Comparison of ENCODE assay signal across 19 cellular contexts in the genomic region with DNA sequence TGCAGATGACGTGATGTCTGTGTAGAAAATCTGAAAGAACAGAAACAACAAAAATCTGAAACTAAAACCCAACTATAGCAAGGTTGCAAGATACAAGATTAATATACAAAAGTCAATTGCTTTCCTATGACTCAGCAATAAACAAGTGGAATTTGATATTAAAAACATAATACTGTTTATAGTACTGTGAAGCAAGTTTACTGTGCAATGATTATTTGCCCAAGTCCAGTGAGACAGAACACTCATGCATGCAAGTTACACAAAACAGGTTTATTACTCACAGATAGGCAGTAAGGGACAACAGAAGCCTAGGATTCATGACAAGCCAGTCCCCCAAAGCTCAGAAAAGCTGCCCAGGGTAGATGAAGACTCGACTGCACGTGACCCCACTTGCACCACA.
DNase-seq lines count a peak whose midpoint lies in the region; ATAC-seq, FAIRE-seq and TF ChIP-seq lines count a peak whose summit lies in the region.
"Had no signal": no experiment of that assay in that cellular context is flagged by ENCODE, and none has a peak within 500 bp of the region (broad histone marks: within the 10 kb centered on the region; RNA-seq: fewer than 3 reads in every experiment).

No MANE protein-coding gene starts in this region.

- TF ChIP-seq RAD21 in IMR-90 (IDR thresholded peaks at IDR 0.05; ENCODE audit: low read length) = no peak
- no peak for TF ChIP-seq RAD21 in H1 (IDR thresholded peaks at IDR 0.05 in 1 of 2, conservative IDR thresholded peaks at IDR 0.05 in 1 of 2; ENCODE audit: low read depth in 2 of 2, low read length in 2 of 2)

- no peak overlapping the region for H2AFZ ChIP-seq in IMR-90 (replicated peaks; ENCODE audit: low read length, poor library complexity)
- H2AFZ ChIP-seq in H1 (ENCODE audit: low read length) = no peak overlapping the region
- H2AFZ ChIP-seq in mesenchymal stem cell (ENCODE audit: low read depth, low read length) = no peak overlapping the region

- H2BK15ac ChIP-seq in IMR-90 (ENCODE audit: low read depth, low read length) (peak overlapping the region; percentile 85; the same call in 2 of the 3 replicates), H1 (ENCODE audit: low read length) (no peak overlapping the region), mesenchymal stem cell (ENCODE audit: low read depth, poor library complexity, severe bottlenecking) (no peak overlapping the region)

- WGBS in IMR-90 (ENCODE audit: extremely low coverage in 2 of 2, insufficient read length in 1 of 2), 2 experiments = no CpG with 5 or more reads among the region's 3 CpGs
- 83% methylated on average over 3 of the region's 3 CpGs; no CpG with 5 or more reads in 1 of the 2 experiments for WGBS in H1 (ENCODE audit: extremely low coverage in 1 of 2, insufficient coverage in 1 of 2, insufficient read length in 1 of 2, insufficient replicate concordance in 2 of 2, low coverage in 1 of 2, low lambda C conversion rate in 2 of 2, missing lambda C conversion rate in 1 of 2), 2 experiments
- WGBS in mesenchymal stem cell = 69% methylated on average over 2 of the region's 3 CpGs

- H3K23me2 ChIP-seq in H1 (ENCODE audit: low read depth, low read length) = no peaks in the 10 kb centered on the region

- no peak for TF ChIP-seq POLR2A in IMR-90 (IDR thresholded peaks at IDR 0.05; ENCODE audit: low read depth, low read length)
- TF ChIP-seq POLR2A in H1 (IDR thresholded peaks at IDR 0.05; ENCODE audit: control extremely low read depth in 1 of 2, low read depth in 2 of 2, low read length in 2 of 2) = no peak

- peak overlapping the region; percentile 88 for H2BK20ac ChIP-seq in IMR-90 (ENCODE audit: low read depth, low read length)
- H2BK20ac ChIP-seq in H1 (ENCODE audit: low read length) = no peak overlapping the region

- dilution Hi-C loops in IMR-90 (cut with HindIII; ENCODE audit: low sequenced_read_pairs, unreplicated experiment) = no loop called here

- H3K27me3 ChIP-seq in IMR-90 (ENCODE audit: control insufficient read depth, insufficient read depth, low read length) (no peaks in the 10 kb centered on the region), H1 (replicated peaks in 1 of 4; ENCODE audit: control insufficient read depth in 3 of 4, extremely low read depth in 1 of 4, insufficient read depth in 3 of 4, low read length in 3 of 4) (no peaks in the 10 kb centered on the region), mesenchymal stem cell (ENCODE audit: control insufficient read depth in 1 of 2, insufficient read depth in 1 of 2, low read length in 2 of 2) (peaks cover 10 to 35% of the 10 kb centered on the region in 2 experiments)
- H3K27me3 ChIP-seq: MG63 had no signal

- DNase-seq in IMR-90 (peak; percentile 81), H1 (ENCODE audit: low read depth in 1 of 2, low spot score in 2 of 2) (no peak), mesenchymal stem cell (peak; percentile 41), medulla oblongata (ENCODE audit: extremely low spot score) (no peak)
- DNase-seq in activated CD4-positive, alpha-beta T cell treated with anti-CD3 and anti-CD28 coated beads, Interleukin-2, amount 50 U/mL, for 1 hour = no peak
- DNase-seq in activated T-cell treated with anti-CD3 and anti-CD28 coated beads, Interleukin-2, amount 50 U/mL, for 1 hour = no peak
- DNase-seq: C1 segment of cervical spinal cord, DMS153, KG1, MG63, NCI-H1105, NCI-H1694 treated with DMSO at 0.1 percent for 48 hours, NCI-H82, SHP77 treated with DMSO at 0.1 percent for 48 hours had no signal

- peak overlapping the region; percentile 93 for H3K23ac ChIP-seq in IMR-90 (ENCODE audit: low read depth, low read length)
- H3K23ac ChIP-seq in H1 (ENCODE audit: insufficient read length) = no peak overlapping the region
- H3K23ac ChIP-seq in mesenchymal stem cell (ENCODE audit: low read length in 2 of 2) = no peak overlapping the region

- H3K9me3 ChIP-seq in IMR-90 (ENCODE audit: control insufficient read depth, insufficient read depth, low read length) (no peaks in the 10 kb centered on the region), H1 (ENCODE audit: insufficient read depth in 2 of 2, low read depth in 1 of 2, low read length in 1 of 2) (no peaks in the 10 kb centered on the region), mesenchymal stem cell (ENCODE audit: control insufficient read depth, low read length) (peaks cover 4% of the 10 kb centered on the region)

- no peak overlapping the region for H3K4me3 ChIP-seq in IMR-90 (ENCODE audit: insufficient read depth, low read depth, low read length)
- H3K4me3 ChIP-seq in H1 (ENCODE audit: extremely low read depth in 1 of 4, insufficient read depth in 2 of 4, low read depth in 3 of 4, low read length in 4 of 4) = no peak overlapping the region
- H3K4me3 ChIP-seq in mesenchymal stem cell (ENCODE audit: insufficient read depth in 1 of 2, low read depth in 1 of 2, low read length in 2 of 2) = no peak overlapping the region
- H3K4me3 ChIP-seq: GM12878, MG63 had no signal

- peak overlapping the region; percentile 1 for H2AK9ac ChIP-seq in IMR-90 (replicated peaks; ENCODE audit: low read depth, low read length, poor library complexity)

- peak overlapping the region; percentile 66; the same call in 1 of the 2 replicates for H3K56ac ChIP-seq in IMR-90 (ENCODE audit: extremely low read depth, insufficient read depth, low read length)
- H3K56ac ChIP-seq in H1 (replicated peaks; ENCODE audit: insufficient read length, low read depth, low read length) = no peak overlapping the region

- H3K79me1 ChIP-seq in IMR-90 (ENCODE audit: low read depth in 1 of 2, low read length in 2 of 2) (no peaks in the 10 kb centered on the region), H1 (ENCODE audit: low read depth, low read length) (no peaks in the 10 kb centered on the region), mesenchymal stem cell (replicated peaks; ENCODE audit: low read length, poor library complexity, severe bottlenecking) (no peaks in the 10 kb centered on the region)

- H3K9ac ChIP-seq in IMR-90 (ENCODE audit: low read depth, low read length) = peak overlapping the region; percentile 64
- H3K9ac ChIP-seq in H1 (replicated peaks in 1 of 4; ENCODE audit: extremely low read depth in 1 of 4, low read depth in 3 of 4, low read length in 3 of 4) = no peak overlapping the region
- H3K9ac ChIP-seq in mesenchymal stem cell (ENCODE audit: low read length) = no peak overlapping the region

- H3K27ac ChIP-seq in IMR-90 (ENCODE audit: insufficient read depth, low read length) (peak overlapping the region; percentile 99), H1 (ENCODE audit: low read depth, low read length) (no peak overlapping the region), mesenchymal stem cell (ENCODE audit: low read length, poor library complexity, severe bottlenecking) (no peak overlapping the region)

- no peak for FAIRE-seq in H1 (lab: Jason Lieb, UNC)
- FAIRE-seq: GM12878, GM18507, HTR-8/SVneo had no signal

- H3K4ac ChIP-seq in IMR-90 (ENCODE audit: low read depth, low read length) (peak overlapping the region; percentile 96), H1 (replicated peaks; ENCODE audit: insufficient read length, low read depth, low read length) (no peak overlapping the region), mesenchymal stem cell (ENCODE audit: low read depth in 1 of 2, low read length in 2 of 2) (no peak overlapping the region)

- H2BK12ac ChIP-seq in H1 (ENCODE audit: low read depth, low read length) = no peak overlapping the region
- H2BK12ac ChIP-seq in mesenchymal stem cell (ENCODE audit: low read length in 2 of 2) = peak overlapping the region in 1 of 2 experiments; percentile 94

- H3K18ac ChIP-seq in IMR-90 (ENCODE audit: low read depth, low read length) (peak overlapping the region; percentile 75), H1 (ENCODE audit: extremely low read depth, low read length) (no peak overlapping the region), mesenchymal stem cell (ENCODE audit: low read depth in 1 of 2, low read length in 2 of 2) (peak overlapping the region in 1 of 2 experiments; percentile 67)

- no peaks in the 10 kb centered on the region for H3K79me2 ChIP-seq in H1 (ENCODE audit: control insufficient read depth in 1 of 2, insufficient read depth in 2 of 2, low read length in 2 of 2)

- no TSS peak for BruUV-seq in IMR-90 (replicated peaks; lab: Mats Ljungman, UMichigan)

- H2BK120ac ChIP-seq in IMR-90 (ENCODE audit: low read depth, low read length) (peak overlapping the region; percentile 87), H1 (replicated peaks; ENCODE audit: low read depth, low read length) (no peak overlapping the region), mesenchymal stem cell (ENCODE audit: low read depth, low read length) (peak overlapping the region; percentile 95)

- peaks cover 3% of the 10 kb centered on the region; the same call in 1 of the 2 replicates for H3K9me1 ChIP-seq in IMR-90 (ENCODE audit: insufficient read depth, low read length)

- H3K4me2 ChIP-seq in IMR-90 (ENCODE audit: low read depth, low read length) = peak overlapping the region; percentile 65
- H3K4me2 ChIP-seq in H1 (ENCODE audit: insufficient read depth in 1 of 2, low read depth in 2 of 2, low read length in 2 of 2) = no peak overlapping the region
- no peak overlapping the region for H3K4me2 ChIP-seq in mesenchymal stem cell (ENCODE audit: low read length, poor library complexity, severe bottlenecking)

- POLR2A ChIA-PET in IMR-90 (lab: Charles Lee; ENCODE audit: unreplicated experiment) = no interaction called here
- POLR2A ChIA-PET in H1 (lab: Charles Lee; ENCODE audit: partially characterized antibody) = no interaction called here

- peak overlapping the region; percentile 89 for H2BK5ac ChIP-seq in IMR-90 (ENCODE audit: low read depth, low read length, poor library complexity, severe bottlenecking)
- no peak overlapping the region for H2BK5ac ChIP-seq in H1 (ENCODE audit: low read depth, low read length)
- H2BK5ac ChIP-seq in mesenchymal stem cell (ENCODE audit: low read depth, low read length, poor library complexity, severe bottlenecking) = no peak overlapping the region

- H2AK5ac ChIP-seq in IMR-90 (ENCODE audit: low read depth, low read length) (peak overlapping the region; percentile 92), H1 (ENCODE audit: low read depth, low read length) (no peak overlapping the region), mesenchymal stem cell (ENCODE audit: low read length, severe bottlenecking) (no peak overlapping the region)

- TF ChIP-seq CTCF in IMR-90 (conservative IDR thresholded peaks at IDR 0.05; ENCODE audit: low read depth, low read length) (no peak), H1 (IDR thresholded peaks at IDR 0.05; ENCODE audit: control extremely low read depth in 1 of 3, insufficient read depth in 1 of 3, low read depth in 1 of 3, low read length in 3 of 3) (no peak)

- CTCF ChIA-PET in IMR-90 (lab: Yijun Ruan, JAX) (no interaction called here), H1 (lab: Charles Lee; ENCODE audit: partially characterized antibody) (interaction anchor here (1.4 to 6.2 kb wide), 2 partner anchors 10 to 19 kb away, joined by 5 to 42 read pairs; no protein-coding TSS in a partner anchor)

- peak; percentile 62 for ATAC-seq in IMR-90 (ENCODE audit: low read depth)
- no peak for ATAC-seq in esophagus mucosa
- ATAC-seq: GM12878, HCT116 had no signal

- intact Hi-C loops in IMR-90 (cut with micrococcal nuclease) = loop anchor here (5.0 kb wide), 1 partner anchor 246 kb away; no protein-coding TSS in a partner anchor

- peak overlapping the region; percentile 64 to 70; a peak in 3 of 4 replicates for H4K8ac ChIP-seq in IMR-90 (ENCODE audit: low read depth in 2 of 2, low read length in 2 of 2)
- no peak overlapping the region for H4K8ac ChIP-seq in H1 (ENCODE audit: extremely low read depth, insufficient read depth, low read length)
- no peak overlapping the region for H4K8ac ChIP-seq in mesenchymal stem cell (ENCODE audit: low read length)

- TF ChIP-seq EP300 in H1 (IDR thresholded peaks at IDR 0.05; ENCODE audit: borderline replicate concordance in 1 of 2, low read depth in 2 of 2, low read length in 2 of 2) = no peak

- H3K14ac ChIP-seq in IMR-90 (replicated peaks; ENCODE audit: low read depth, low read length) (peak overlapping the region; percentile 70), H1 (ENCODE audit: insufficient read length) (no peak overlapping the region), mesenchymal stem cell (ENCODE audit: low read length in 2 of 2) (no peak overlapping the region)

- H3K4me1 ChIP-seq in IMR-90 (ENCODE audit: control insufficient read depth, insufficient read depth, low read length) (peaks cover 27% of the 10 kb centered on the region), H1 (replicated peaks in 1 of 4; ENCODE audit: control insufficient read depth in 3 of 4, insufficient read depth in 4 of 4, low read length in 3 of 4) (peaks cover 2 to 12% (median 4%) of the 10 kb centered on the region in 4 experiments; a peak in 6 of 7 replicates), mesenchymal stem cell (ENCODE audit: control insufficient read depth, insufficient read depth, low read depth, low read length) (no peaks in the 10 kb centered on the region)

- H4K91ac ChIP-seq in IMR-90 (ENCODE audit: insufficient read depth, low read depth, low read length) (peak overlapping the region; percentile 97), H1 (replicated peaks; ENCODE audit: insufficient read length, low read length) (no peak overlapping the region), mesenchymal stem cell (ENCODE audit: low read length) (peak overlapping the region; percentile 7)

- H4K20me1 ChIP-seq in IMR-90 (ENCODE audit: insufficient read depth, low read length) (no peaks in the 10 kb centered on the region), H1 (replicated peaks in 1 of 2; ENCODE audit: control insufficient read depth in 1 of 2, insufficient read depth in 2 of 2, low read length in 2 of 2) (no peaks in the 10 kb centered on the region)

- no peaks in the 10 kb centered on the region for H3K36me3 ChIP-seq in IMR-90 (ENCODE audit: control insufficient read depth, insufficient read depth, low read length)
- H3K36me3 ChIP-seq in H1 (ENCODE audit: control insufficient read depth in 2 of 4, insufficient read depth in 4 of 4, low read length in 3 of 4) = no peaks in the 10 kb centered on the region
- H3K36me3 ChIP-seq in mesenchymal stem cell (ENCODE audit: control insufficient read depth in 1 of 2, insufficient read depth in 2 of 2, low read depth in 1 of 2, low read length in 2 of 2) = no peaks in the 10 kb centered on the region
- H3K36me3 ChIP-seq: MG63 had no signal

- in situ Hi-C loops in IMR-90 (cut with MboI; ENCODE audit: low sequenced_read_pairs) = no loop called here

- H4K5ac ChIP-seq in IMR-90 (ENCODE audit: low read depth, low read length) (peak overlapping the region; percentile 68), H1 (ENCODE audit: insufficient read length, low read depth, low read length) (no peak overlapping the region)

Comparison
In these comparisons a context has a peak if more than half of its experiments do, and no peak if none do; other contexts are left out.
1. DNase-seq: peak in IMR-90 (single experiment) and mesenchymal stem cell (single experiment); none in H1 (0 of 2), activated CD4-positive, alpha-beta T cell treated with anti-CD3 and anti-CD28 coated beads, Interleukin-2, amount 50 U/mL, for 1 hour (single experiment), activated T-cell treated with anti-CD3 and anti-CD28 coated beads, Interleukin-2, amount 50 U/mL, for 1 hour (single experiment) and medulla oblongata (single experiment).
2. H4K8ac ChIP-seq: peak in IMR-90 (2 of 2); none in H1 (single experiment) and mesenchymal stem cell (single experiment).